Comparison of ENCODE assay signal across 1 cellular context in genomic region chr9:107737610-107737986, GRCh38.
TF ChIP-seq lines count a peak whose summit lies in the region.

No MANE protein-coding gene starts in this region.

TF ChIP-seq in WTC11, 78 proteins besides CTCF, POLR2A, EP300 and RAD21 (continued from another document):
- TF ChIP-seq, protein P1, sequence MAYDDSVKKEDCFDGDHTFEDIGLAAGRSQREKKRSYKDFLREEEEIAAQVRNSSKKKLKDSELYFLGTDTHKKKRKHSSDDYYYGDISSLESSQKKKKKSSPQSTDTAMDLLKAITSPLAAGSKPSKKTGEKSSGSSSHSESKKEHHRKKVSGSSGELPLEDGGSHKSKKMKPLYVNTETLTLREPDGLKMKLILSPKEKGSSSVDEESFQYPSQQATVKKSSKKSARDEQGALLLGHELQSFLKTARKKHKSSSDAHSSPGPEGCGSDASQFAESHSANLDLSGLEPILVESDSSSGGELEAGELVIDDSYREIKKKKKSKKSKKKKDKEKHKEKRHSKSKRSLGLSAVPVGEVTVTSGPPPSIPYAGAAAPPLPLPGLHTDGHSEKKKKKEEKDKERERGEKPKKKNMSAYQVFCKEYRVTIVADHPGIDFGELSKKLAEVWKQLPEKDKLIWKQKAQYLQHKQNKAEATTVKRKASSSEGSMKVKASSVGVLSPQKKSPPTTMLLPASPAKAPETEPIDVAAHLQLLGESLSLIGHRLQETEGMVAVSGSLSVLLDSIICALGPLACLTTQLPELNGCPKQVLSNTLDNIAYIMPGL (CRISPR knock-in tag; IDR thresholded peaks at IDR 0.05): no peak
- TF ChIP-seq USF1 (CRISPR knock-in tag; IDR thresholded peaks at IDR 0.05) (no peak), E2F4 (CRISPR knock-in tag; IDR thresholded peaks at IDR 0.05; ENCODE audit: borderline replicate concordance, low read depth) (no peak)
TF ChIP-seq in WTC11: peak in this region for 0.
